ENCODE assay signal across 7 cellular contexts in the genomic region with DNA sequence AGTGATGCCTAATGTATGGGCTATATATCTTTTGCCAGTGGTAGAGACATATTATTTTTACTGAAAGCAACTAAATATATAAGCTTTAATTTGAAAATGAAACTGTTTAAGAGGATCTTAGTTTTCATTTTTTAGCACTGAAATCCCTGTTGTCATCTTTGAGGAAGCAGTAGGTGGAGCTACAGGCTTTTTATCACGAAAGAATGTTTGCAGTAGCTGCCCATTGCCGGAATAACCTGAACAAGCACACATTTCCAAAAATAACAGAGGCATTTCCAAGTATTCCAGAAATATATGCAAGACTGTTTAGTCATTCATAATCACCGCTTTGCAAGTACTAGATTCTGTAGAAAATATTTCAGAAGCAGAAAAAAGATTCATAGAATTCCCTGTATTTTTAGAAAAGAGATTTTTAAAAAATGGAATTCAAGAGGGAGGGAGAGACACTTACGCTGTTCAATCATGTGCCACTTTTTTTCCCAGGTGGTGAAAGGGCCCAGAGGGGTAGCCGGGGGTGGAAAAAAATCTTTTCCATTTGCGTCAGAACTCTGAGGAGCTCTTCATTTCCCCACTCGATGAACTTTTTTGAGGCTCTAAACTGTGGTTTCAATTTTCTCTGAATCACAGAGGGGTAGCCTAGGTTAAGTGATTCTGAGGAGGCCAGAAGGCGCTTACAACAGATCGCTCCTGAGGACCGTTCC.
DNase-seq lines count a peak whose midpoint lies in the region; ATAC-seq, FAIRE-seq and TF ChIP-seq lines count a peak whose summit lies in the region.

No MANE protein-coding gene starts in this region.

- H3K79me1 ChIP-seq in mesenchymal stem cell (replicated peaks; ENCODE audit: low read length, poor library complexity, severe bottlenecking): no peaks in the 10 kb centered on the region

- peak; percentile 23 for DNase-seq in NCI-H226
- peak; percentile 77 for DNase-seq in bronchial epithelial cell (ENCODE audit: low read depth)
- DNase-seq in mesenchymal stem cell: peak; percentile 76
- no peak for DNase-seq in cerebellum (ENCODE audit: low spot score)

- TF ChIP-seq CTCF in bronchial epithelial cell (IDR thresholded peaks at IDR 0.05; ENCODE audit: insufficient read depth, low read length, severe bottlenecking): peak; percentile 52

- H3K36me3 ChIP-seq in bronchial epithelial cell (ENCODE audit: control insufficient read depth, insufficient read depth, low read length) (no peaks in the 10 kb centered on the region), mesenchymal stem cell (ENCODE audit: control insufficient read depth in 1 of 2, insufficient read depth in 2 of 2, low read depth in 1 of 2, low read length in 2 of 2) (no peaks in the 10 kb centered on the region)

- ATAC-seq in GM19035 (IDR thresholded peaks at IDR 0.05; ENCODE audit: unreplicated experiment) (peak; percentile 59), HG02981 (IDR thresholded peaks at IDR 0.05; ENCODE audit: unreplicated experiment) (no peak), HG03342 (IDR thresholded peaks at IDR 0.05; ENCODE audit: unreplicated experiment) (no peak)

- no peak overlapping the region for H3K14ac ChIP-seq in mesenchymal stem cell (ENCODE audit: low read length in 2 of 2)

- H3K27ac ChIP-seq in mesenchymal stem cell (ENCODE audit: low read length, poor library complexity, severe bottlenecking): no peak overlapping the region

- no peak overlapping the region for H3K4ac ChIP-seq in mesenchymal stem cell (ENCODE audit: low read depth in 1 of 2, low read length in 2 of 2)

- H2AK5ac ChIP-seq in mesenchymal stem cell (ENCODE audit: low read length, severe bottlenecking): no peak overlapping the region

- H3K4me2 ChIP-seq in mesenchymal stem cell (ENCODE audit: low read length, poor library complexity, severe bottlenecking): no peak overlapping the region

- 69% methylated on average over 6 of the region's 10 CpGs for WGBS in mesenchymal stem cell

- no peak overlapping the region for H2BK5ac ChIP-seq in mesenchymal stem cell (ENCODE audit: low read depth, low read length, poor library complexity, severe bottlenecking)

- no peaks in the 10 kb centered on the region for H3K27me3 ChIP-seq in bronchial epithelial cell (ENCODE audit: control insufficient read depth, insufficient read depth, low read length)
- H3K27me3 ChIP-seq in mesenchymal stem cell (ENCODE audit: control insufficient read depth in 1 of 2, insufficient read depth in 1 of 2, low read length in 2 of 2): peaks cover 8 to 19% of the 10 kb centered on the region in 2 experiments

- no peak overlapping the region for H2BK120ac ChIP-seq in mesenchymal stem cell (ENCODE audit: low read depth, low read length)

- peak overlapping the region; percentile 84 for H3K9ac ChIP-seq in mesenchymal stem cell (ENCODE audit: low read length)

- no peak overlapping the region for H4K91ac ChIP-seq in mesenchymal stem cell (ENCODE audit: low read length)

- H4K8ac ChIP-seq in mesenchymal stem cell (ENCODE audit: low read length): no peak overlapping the region

- no peak overlapping the region for H2BK12ac ChIP-seq in mesenchymal stem cell (ENCODE audit: low read length in 2 of 2)

- no peak overlapping the region for H2AFZ ChIP-seq in mesenchymal stem cell (ENCODE audit: low read depth, low read length)

- H3K4me1 ChIP-seq in mesenchymal stem cell (ENCODE audit: control insufficient read depth, insufficient read depth, low read depth, low read length): no peaks in the 10 kb centered on the region

- FAIRE-seq in bronchial epithelial cell (lab: Jason Lieb, UNC): no peak

- H3K4me3 ChIP-seq in bronchial epithelial cell (ENCODE audit: low read depth, low read length): no peak overlapping the region
- peak overlapping the region in 1 of 2 experiments; percentile 67 for H3K4me3 ChIP-seq in mesenchymal stem cell (ENCODE audit: insufficient read depth in 1 of 2, low read depth in 1 of 2, low read length in 2 of 2)

- H2BK15ac ChIP-seq in mesenchymal stem cell (ENCODE audit: low read depth, poor library complexity, severe bottlenecking): no peak overlapping the region

- no peak overlapping the region for H3K23ac ChIP-seq in mesenchymal stem cell (ENCODE audit: low read length in 2 of 2)

- no peak overlapping the region for H3K18ac ChIP-seq in mesenchymal stem cell (ENCODE audit: low read depth in 1 of 2, low read length in 2 of 2)

- H3K9me3 ChIP-seq in mesenchymal stem cell (ENCODE audit: control insufficient read depth, low read length): no peaks in the 10 kb centered on the region
